8 cellular contexts compared by ENCODE assay signal in genomic region chr19:7903244-7904073, GRCh38. TPM values are rescaled to one million over a fixed set of nuclear protein-coding genes. Genes with fewer than 3 reads are reported as not detected.
DNase-seq lines count a peak whose midpoint lies in the region; ATAC-seq and TF ChIP-seq lines count a peak whose summit lies in the region.

Gene MAP2K7, plus strand, starts transcription at chr19:7903877. Its CDS starts 68 bp downstream, at chr19:7903945.

- no TSS peak for BruUV-seq in Caco-2 (replicated peaks; lab: Mats Ljungman, UMichigan)

- DNase-seq in Caco-2 (peak; percentile 99), HT1080 (ENCODE audit: low read depth) (peak; percentile 99), NOMO-1 (lab: John Stamatoyannopoulos, UW; ENCODE audit: unreplicated experiment in 2 of 2) (peak; percentile 98), lung microvascular endothelial cell (ENCODE audit: low read depth in 2 of 2) (peak; percentile 99 to 100)
- DNase-seq in effector memory CD4-positive, alpha-beta T cell = peak; percentile 100
- peak; percentile 100 for DNase-seq in stimulated activated CD4-positive, alpha-beta T cell treated with anti-CD3 and anti-CD28 coated beads, TNF-alpha, amount 100 ng/mL, for 48 hours (ENCODE audit: low read depth in 3 of 3)

- POLR2A ChIA-PET in Caco-2 (lab: Charles Lee) = interaction anchor here (0.6 to 1.6 kb wide), 9 partner anchors 13 to 610 kb away, joined by 3 to 69 read pairs (median 3); partner anchors contain the start of genes LRRC8E, SNAPC2, TIMM44 and ZNF414
- POLR2A ChIA-PET in activated CD8-positive, alpha-beta memory T cell treated with anti-CD3 and anti-CD28 coated beads for 36 hours (lab: Charles Lee) = interaction anchor here (0.5 to 1.5 kb wide), 3 partner anchors 17 to 1597 kb away, joined by 3 to 11 read pairs (median 3); partner anchors contain the start of gene SNAPC2

- peaks cover 31% of the 10 kb centered on the region for H3K36me3 Mint-ChIP-seq in Caco-2 (ENCODE audit: insufficient read depth, unreplicated experiment)

- H3K4me1 ChIP-seq in Caco-2 = peaks cover 12% of the 10 kb centered on the region; the same call in 1 of the 2 replicates
- H3K4me1 ChIP-seq in effector memory CD4-positive, alpha-beta T cell (ENCODE audit: control insufficient read depth, insufficient read depth, low read length, poor library complexity, severe bottlenecking) = peaks cover 22% of the 10 kb centered on the region

- H3K9me3 Mint-ChIP-seq in Caco-2 (ENCODE audit: unreplicated experiment) = no peaks in the 10 kb centered on the region

- CTCF ChIA-PET in Caco-2 (lab: Charles Lee) = interaction anchor here (0.6 to 1.7 kb wide), 8 partner anchors 13 to 335 kb away, joined by 3 to 21 read pairs (median 4); partner anchors contain the start of genes SNAPC2 and TIMM44
- CTCF ChIA-PET in activated CD8-positive, alpha-beta memory T cell treated with anti-CD3 and anti-CD28 coated beads for 36 hours (lab: Charles Lee) = interaction anchor here (0.7 to 1.5 kb wide), 8 partner anchors 9 to 223 kb away, joined by 3 to 24 read pairs (median 4); partner anchors contain the start of genes SNAPC2, TIMM44 and TRAPPC5

- peak within 1 kb of the TSS; percentile 85 for H3K27ac ChIP-seq in effector memory CD4-positive, alpha-beta T cell (ENCODE audit: insufficient read depth, low read length, poor library complexity, severe bottlenecking)

- H3K9me3 ChIP-seq in Caco-2 = no peaks in the 10 kb centered on the region
- no peaks in the 10 kb centered on the region for H3K9me3 ChIP-seq in effector memory CD4-positive, alpha-beta T cell (ENCODE audit: control insufficient read depth, low read length)

- peak within 1 kb of the TSS; percentile 91 for H3K4me3 ChIP-seq in Caco-2 (ENCODE audit: low read depth, low read length)
- H3K4me3 ChIP-seq in effector memory CD4-positive, alpha-beta T cell (ENCODE audit: insufficient read depth, low read depth, low read length, poor library complexity, severe bottlenecking) = peak within 1 kb of the TSS; percentile 68

- H3K27ac Mint-ChIP-seq in Caco-2 (ENCODE audit: unreplicated experiment) = peak within 1 kb of the TSS; percentile 89

- ATAC-seq in GM21360 (IDR thresholded peaks at IDR 0.05; ENCODE audit: unreplicated experiment) = peak; percentile 85

- peaks cover 6% of the 10 kb centered on the region for H3K4me1 Mint-ChIP-seq in Caco-2 (ENCODE audit: low read depth, unreplicated experiment)

- peak within 1 kb of the TSS; percentile 92 for H3K4me3 Mint-ChIP-seq in Caco-2 (ENCODE audit: unreplicated experiment)

- intact Hi-C loops in Caco-2 (cut with micrococcal nuclease; ENCODE audit: unreplicated experiment) = loop anchor here (1.0 to 2.0 kb wide), 3 partner anchors 15 to 50 kb away; partner anchors contain the start of gene LRRC8E

- peak; percentile 41 to 71 for TF ChIP-seq CTCF in Caco-2 (IDR thresholded peaks at IDR 0.05; ENCODE audit: insufficient read depth in 1 of 2, low read depth in 1 of 2, low read length in 1 of 2, severe bottlenecking in 1 of 2, unreplicated experiment in 1 of 2)

- no peaks in the 10 kb centered on the region for H3K27me3 ChIP-seq in Caco-2 (replicated peaks; ENCODE audit: control insufficient read depth, insufficient read depth, low read length)
- H3K27me3 ChIP-seq in effector memory CD4-positive, alpha-beta T cell (replicated peaks; ENCODE audit: control insufficient read depth, insufficient read depth, low read length, poor library complexity, severe bottlenecking) = no peaks in the 10 kb centered on the region

- H3K36me3 ChIP-seq in Caco-2 (ENCODE audit: control insufficient read depth, insufficient read depth, low read length) = peaks cover 2% of the 10 kb centered on the region; the same call in 1 of the 2 replicates
- peaks cover 10% of the 10 kb centered on the region for H3K36me3 ChIP-seq in effector memory CD4-positive, alpha-beta T cell (ENCODE audit: control insufficient read depth, insufficient read depth, low read length)

- H3K27me3 Mint-ChIP-seq in Caco-2 (ENCODE audit: insufficient read depth, unreplicated experiment) = no peaks in the 10 kb centered on the region

RNA-seq across cellular contexts. Expression of gene MAP2K7, which starts in this region (rescaled TPM):
- total RNA-seq in Caco-2 (2022) = 37.4 and 42.6 TPM in 2 replicates
- total RNA-seq in HT1080 (2014; rRNA removed; shearing (Covaris generic)) = 16.9 and 22.0 TPM in 2 replicates
- 22.0 and 22.4 TPM in 2 replicates for polyA plus RNA-seq in HT1080 (2015; cell fraction: cytosol; rRNA removed)
- 42.5 and 47.1 TPM in 2 replicates for polyA plus RNA-seq in HT1080 (2015; cell fraction: nucleus; rRNA removed)
- 10 to 100 TPM; 34.9 to 35.7 TPM for total RNA-seq in activated CD8-positive, alpha-beta memory T cell treated with anti-CD3 and anti-CD28 coated beads for 36 hours
- 6.8 and 9.9 TPM in 2 replicates for total RNA-seq in lung microvascular endothelial cell

Comparison
In these comparisons a context has a peak if more than half of its experiments do, and no peak if none do; other contexts are left out.
1. Peak in every context shown above with its lines: DNase-seq, ATAC-seq, H3K4me3 ChIP-seq and H3K27ac ChIP-seq.